ENCODE assay signal across 18 cellular contexts in the genomic region with DNA sequence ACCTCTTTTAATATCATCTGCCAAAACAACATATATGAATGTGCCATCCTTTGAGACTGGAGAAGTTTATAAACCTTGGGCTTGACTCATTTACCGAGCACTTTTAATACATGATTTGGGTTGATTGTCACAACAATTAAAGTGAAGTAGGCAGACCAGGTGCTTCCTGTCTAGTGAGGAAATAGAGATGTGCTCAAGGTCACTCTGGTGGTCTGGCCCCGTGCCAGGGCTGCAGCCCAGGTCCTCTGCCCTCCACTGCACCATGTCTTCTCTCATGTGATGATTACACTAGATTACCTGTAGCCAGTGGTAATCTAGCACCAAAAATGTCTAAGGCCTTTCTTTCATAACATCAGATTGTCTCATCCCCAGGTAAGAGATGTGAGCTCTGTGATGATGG.
A peak's percentile ranks its signal among the peaks of the same experiment; 100 is the strongest.
DNase-seq lines count a peak whose midpoint lies in the region; ATAC-seq, FAIRE-seq and TF ChIP-seq lines count a peak whose summit lies in the region.
"Had no signal": no experiment of that assay in that cellular context is flagged by ENCODE, and none has a peak within 500 bp of the region (broad histone marks: within the 10 kb centered on the region; RNA-seq: fewer than 3 reads in every experiment).

No MANE protein-coding gene starts in this region.

- no peak for TF ChIP-seq POLR2A in GM12891 (IDR thresholded peaks at IDR 0.05; ENCODE audit: low read depth, low read length)

- peaks cover 51 to 94% (median 84%) of the 10 kb centered on the region in 5 donors for H3K36me3 ChIP-seq in subcutaneous abdominal adipose tissue (ENCODE audit: control insufficient read depth in 5 of 5, insufficient read depth in 5 of 5, low read length in 5 of 5)

- no peak overlapping the region for H3K4me3 ChIP-seq in subcutaneous abdominal adipose tissue (ENCODE audit: low read depth in 1 of 5, low read length in 5 of 5)
- H3K4me3 ChIP-seq: HAP-1, pancreas had no signal

- FAIRE-seq in GM12891 (lab: Jason Lieb, UNC): no peak
- FAIRE-seq: bronchial epithelial cell, endometrium, frontal cortex, pancreas had no signal

- H3K27ac ChIP-seq in subcutaneous abdominal adipose tissue (ENCODE audit: low read depth, low read length): peak overlapping the region; percentile 20
- H3K27ac ChIP-seq: pancreas had no signal

- DNase-seq in Right ventricle myocardium superior: peak; percentile 53
- no peak for DNase-seq in left cardiac atrium
- DNase-seq in NCI-H1105 (lab: John Stamatoyannopoulos, UW): peak; percentile 32
- DNase-seq in SHP77 treated with DMSO at 0.1 percent for 48 hours (lab: John Stamatoyannopoulos, UW): peak; percentile 27
- no peak for DNase-seq in middle frontal gyrus (ENCODE audit: extremely low spot score, low spot score)
- no peak for DNase-seq in GM12891 (ENCODE audit: insufficient read length, low spot score)
- DNase-seq in epidermal melanocyte (ENCODE audit: insufficient read length, low spot score): no peak
- DNase-seq: activated CD4-positive, CD25-positive, alpha-beta regulatory T cell treated with anti-CD3 and anti-CD28 coated beads, Interleukin-2, amount 50 U/mL, for 72 hours; DMS 273 treated with DMSO at 0.1 percent for 48 hours; immature natural killer cell; NCI-H2227 treated with DMSO at 0.1 percent for 48 hours; pancreas; T-helper 17 cell had no signal

- intact Hi-C loops in Right ventricle myocardium superior (cut with DNase I): loop anchor here (10.0 kb wide), 1 partner anchor 159 kb away; no protein-coding TSS in a partner anchor
- intact Hi-C loops in left cardiac atrium (cut with DNase I): no loop called here

- no peak overlapping the region for H3K9ac ChIP-seq in subcutaneous abdominal adipose tissue (ENCODE audit: low read length in 5 of 5)

- ATAC-seq in Right ventricle myocardium superior (ENCODE audit: poor library complexity) (no peak), left cardiac atrium (no peak)
- ATAC-seq: pancreas, T-helper 17 cell had no signal

- H3K27me3 ChIP-seq in subcutaneous abdominal adipose tissue (ENCODE audit: control insufficient read depth in 5 of 5, insufficient read depth in 4 of 5, low read length in 5 of 5): no peaks in the 10 kb centered on the region
- H3K27me3 ChIP-seq: pancreas had no signal

- H3K9me3 ChIP-seq in subcutaneous abdominal adipose tissue (ENCODE audit: control insufficient read depth in 5 of 5, low read length in 5 of 5): no peaks in the 10 kb centered on the region
- H3K9me3 ChIP-seq: HAP-1, pancreas had no signal

- H3K4me1 ChIP-seq in subcutaneous abdominal adipose tissue (ENCODE audit: control insufficient read depth in 5 of 5, insufficient read depth in 5 of 5, low read length in 5 of 5): peaks cover 4 to 32% (median 27%) of the 10 kb centered on the region in 5 donors
- H3K4me1 ChIP-seq: HAP-1, pancreas had no signal

TF ChIP-seq in GM12891, 5 proteins besides CTCF, POLR2A, EP300 and RAD21:
- TF ChIP-seq POLR2AphosphoS5 (IDR thresholded peaks at IDR 0.05; ENCODE audit: low read depth, low read length) (no peak), PAX5 (IDR thresholded peaks at IDR 0.05; ENCODE audit: insufficient read depth, low read length, severe bottlenecking) (no peak), SPI1 (IDR thresholded peaks at IDR 0.05; ENCODE audit: low read depth, low read length) (no peak), POU2F2 (IDR thresholded peaks at IDR 0.05; ENCODE audit: low read depth, low read length) (no peak), TAF1 (IDR thresholded peaks at IDR 0.05; ENCODE audit: low read depth, low read length) (no peak)

Comparison
In these comparisons a context has a peak if more than half of its experiments do, and no peak if none do; other contexts are left out.
1. DNase-seq: peak in Right ventricle myocardium superior (single experiment), NCI-H1105 (single experiment) and SHP77 treated with DMSO at 0.1 percent for 48 hours (single experiment); none in left cardiac atrium (single experiment), middle frontal gyrus (single experiment), GM12891 (single experiment) and epidermal melanocyte (single experiment).